1 cellular context compared by ENCODE assay signal in genomic region chr17:35119370-35120185, GRCh38.
TF ChIP-seq lines count a peak whose summit lies in the region.

Gene RAD51D, minus strand, starts transcription at chr17:35119860. Its CDS starts 247 bp downstream, at chr17:35119613.

TF ChIP-seq in GM12878, 131 proteins besides CTCF, POLR2A, EP300 and RAD21 (continued from another document and continues in another):
- peak; percentile 76; the same call in 1 of the 2 replicates for TF ChIP-seq ZSCAN29 (IDR thresholded peaks at IDR 0.05)
- TF ChIP-seq SMC3 (IDR thresholded peaks at IDR 0.05; ENCODE audit: borderline replicate concordance, low read length), result peak; percentile 88
- peak; percentile 94 for TF ChIP-seq IKZF1 (conservative IDR thresholded peaks at IDR 0.05)
- 0 out of 2 replicates have a peak, but pooled peaks have one; percentile 46 for TF ChIP-seq TCF3 (IDR thresholded peaks at IDR 0.05; ENCODE audit: borderline replicate concordance, insufficient read depth, low read depth, low read length)
- TF ChIP-seq, protein P1, sequence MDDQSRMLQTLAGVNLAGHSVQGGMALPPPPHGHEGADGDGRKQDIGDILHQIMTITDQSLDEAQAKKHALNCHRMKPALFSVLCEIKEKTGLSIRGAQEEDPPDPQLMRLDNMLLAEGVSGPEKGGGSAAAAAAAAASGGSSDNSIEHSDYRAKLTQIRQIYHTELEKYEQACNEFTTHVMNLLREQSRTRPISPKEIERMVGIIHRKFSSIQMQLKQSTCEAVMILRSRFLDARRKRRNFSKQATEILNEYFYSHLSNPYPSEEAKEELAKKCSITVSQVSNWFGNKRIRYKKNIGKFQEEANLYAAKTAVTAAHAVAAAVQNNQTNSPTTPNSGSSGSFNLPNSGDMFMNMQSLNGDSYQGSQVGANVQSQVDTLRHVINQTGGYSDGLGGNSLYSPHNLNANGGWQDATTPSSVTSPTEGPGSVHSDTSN (IDR thresholded peaks at IDR 0.05; ENCODE audit: insufficient replicate concordance, low read depth, low read length), result no peak
- TF ChIP-seq PKNOX1 (IDR thresholded peaks at IDR 0.05), result no peak
- TF ChIP-seq EZH2 (IDR thresholded peaks at IDR 0.05; ENCODE audit: borderline replicate concordance, control insufficient read depth, low read depth, low read length), result no peak
- peak; percentile 32; the same call in 1 of the 2 replicates for TF ChIP-seq RUNX3 (IDR thresholded peaks at IDR 0.05; ENCODE audit: low read length)
- TF ChIP-seq MYC (IDR thresholded peaks at IDR 0.05; ENCODE audit: insufficient read depth, insufficient read length, insufficient replicate concordance, low read length, severe bottlenecking), result peak; percentile 63
- peak; percentile 46 for TF ChIP-seq NR2C1 (IDR thresholded peaks at IDR 0.05)
- peak; percentile 91 for TF ChIP-seq MEF2B (IDR thresholded peaks at IDR 0.05; ENCODE audit: partially characterized antibody, poor library complexity, severe bottlenecking)
- no peak for TF ChIP-seq CBX5 (IDR thresholded peaks at IDR 0.05; ENCODE audit: low read depth)
- TF ChIP-seq, protein P2, sequence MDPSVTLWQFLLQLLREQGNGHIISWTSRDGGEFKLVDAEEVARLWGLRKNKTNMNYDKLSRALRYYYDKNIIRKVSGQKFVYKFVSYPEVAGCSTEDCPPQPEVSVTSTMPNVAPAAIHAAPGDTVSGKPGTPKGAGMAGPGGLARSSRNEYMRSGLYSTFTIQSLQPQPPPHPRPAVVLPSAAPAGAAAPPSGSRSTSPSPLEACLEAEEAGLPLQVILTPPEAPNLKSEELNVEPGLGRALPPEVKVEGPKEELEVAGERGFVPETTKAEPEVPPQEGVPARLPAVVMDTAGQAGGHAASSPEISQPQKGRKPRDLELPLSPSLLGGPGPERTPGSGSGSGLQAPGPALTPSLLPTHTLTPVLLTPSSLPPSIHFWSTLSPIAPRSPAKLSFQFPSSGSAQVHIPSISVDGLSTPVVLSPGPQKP (IDR thresholded peaks at IDR 0.05; ENCODE audit: low read depth, low read length), result peak; percentile 26; the same call in 1 of the 2 replicates
- TF ChIP-seq, protein P3, sequence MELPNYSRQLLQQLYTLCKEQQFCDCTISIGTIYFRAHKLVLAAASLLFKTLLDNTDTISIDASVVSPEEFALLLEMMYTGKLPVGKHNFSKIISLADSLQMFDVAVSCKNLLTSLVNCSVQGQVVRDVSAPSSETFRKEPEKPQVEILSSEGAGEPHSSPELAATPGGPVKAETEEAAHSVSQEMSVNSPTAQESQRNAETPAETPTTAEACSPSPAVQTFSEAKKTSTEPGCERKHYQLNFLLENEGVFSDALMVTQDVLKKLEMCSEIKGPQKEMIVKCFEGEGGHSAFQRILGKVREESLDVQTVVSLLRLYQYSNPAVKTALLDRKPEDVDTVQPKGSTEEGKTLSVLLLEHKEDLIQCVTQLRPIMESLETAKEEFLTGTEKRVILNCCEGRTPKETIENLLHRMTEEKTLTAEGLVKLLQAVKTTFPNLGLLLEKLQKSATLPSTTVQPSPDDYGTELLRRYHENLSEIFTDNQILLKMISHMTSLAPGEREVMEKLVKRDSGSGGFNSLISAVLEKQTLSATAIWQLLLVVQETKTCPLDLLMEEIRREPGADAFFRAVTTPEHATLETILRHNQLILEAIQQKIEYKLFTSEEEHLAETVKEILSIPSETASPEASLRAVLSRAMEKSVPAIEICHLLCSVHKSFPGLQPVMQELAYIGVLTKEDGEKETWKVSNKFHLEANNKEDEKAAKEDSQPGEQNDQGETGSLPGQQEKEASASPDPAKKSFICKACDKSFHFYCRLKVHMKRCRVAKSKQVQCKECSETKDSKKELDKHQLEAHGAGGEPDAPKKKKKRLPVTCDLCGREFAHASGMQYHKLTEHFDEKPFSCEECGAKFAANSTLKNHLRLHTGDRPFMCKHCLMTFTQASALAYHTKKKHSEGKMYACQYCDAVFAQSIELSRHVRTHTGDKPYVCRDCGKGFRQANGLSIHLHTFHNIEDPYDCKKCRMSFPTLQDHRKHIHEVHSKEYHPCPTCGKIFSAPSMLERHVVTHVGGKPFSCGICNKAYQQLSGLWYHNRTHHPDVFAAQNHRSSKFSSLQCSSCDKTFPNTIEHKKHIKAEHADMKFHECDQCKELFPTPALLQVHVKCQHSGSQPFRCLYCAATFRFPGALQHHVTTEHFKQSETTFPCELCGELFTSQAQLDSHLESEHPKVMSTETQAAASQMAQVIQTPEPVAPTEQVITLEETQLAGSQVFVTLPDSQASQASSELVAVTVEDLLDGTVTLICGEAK (IDR thresholded peaks at IDR 0.05; ENCODE audit: borderline replicate concordance), result 0 out of 2 replicates have a peak, but pooled peaks have one; percentile 6
- TF ChIP-seq E4F1 (IDR thresholded peaks at IDR 0.05; ENCODE audit: borderline replicate concordance, partially characterized antibody), result peak; percentile 78
- peak; percentile 70 for TF ChIP-seq USF2 (IDR thresholded peaks at IDR 0.05; ENCODE audit: borderline replicate concordance, low read depth, low read length)
- 0 out of 2 replicates have a peak, but pooled peaks have one; percentile 83 for TF ChIP-seq ZNF207 (IDR thresholded peaks at IDR 0.05; ENCODE audit: borderline replicate concordance)
- TF ChIP-seq NR2F1 (conservative IDR thresholded peaks at IDR 0.05), result peak; percentile 78
- peak in 1 of 2 experiments; percentile 43; a peak in 1 of 3 replicates for TF ChIP-seq EGR1 (IDR thresholded peaks at IDR 0.05; ENCODE audit: borderline replicate concordance in 1 of 2, low read depth in 2 of 2, low read length in 2 of 2)
- TF ChIP-seq, protein P4, sequence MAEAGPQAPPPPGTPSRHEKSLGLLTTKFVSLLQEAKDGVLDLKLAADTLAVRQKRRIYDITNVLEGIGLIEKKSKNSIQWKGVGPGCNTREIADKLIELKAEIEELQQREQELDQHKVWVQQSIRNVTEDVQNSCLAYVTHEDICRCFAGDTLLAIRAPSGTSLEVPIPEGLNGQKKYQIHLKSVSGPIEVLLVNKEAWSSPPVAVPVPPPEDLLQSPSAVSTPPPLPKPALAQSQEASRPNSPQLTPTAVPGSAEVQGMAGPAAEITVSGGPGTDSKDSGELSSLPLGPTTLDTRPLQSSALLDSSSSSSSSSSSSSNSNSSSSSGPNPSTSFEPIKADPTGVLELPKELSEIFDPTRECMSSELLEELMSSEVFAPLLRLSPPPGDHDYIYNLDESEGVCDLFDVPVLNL (IDR thresholded peaks at IDR 0.05; ENCODE audit: low read depth, low read length), result peak; percentile 66; the same call in 1 of the 2 replicates
- peak; percentile 49; the same call in 1 of the 2 replicates for TF ChIP-seq CHD2 (IDR thresholded peaks at IDR 0.05; ENCODE audit: borderline replicate concordance, low read depth, low read length)
- TF ChIP-seq ZNF687 (IDR thresholded peaks at IDR 0.05), result peak; percentile 66
- TF ChIP-seq JUNB (IDR thresholded peaks at IDR 0.05), result no peak
- TF ChIP-seq YY1 (IDR thresholded peaks at IDR 0.05; ENCODE audit: low read depth, low read length), result peak; percentile 74
- TF ChIP-seq RAD51 (IDR thresholded peaks at IDR 0.05), result peak; percentile 90
- TF ChIP-seq, protein P5, sequence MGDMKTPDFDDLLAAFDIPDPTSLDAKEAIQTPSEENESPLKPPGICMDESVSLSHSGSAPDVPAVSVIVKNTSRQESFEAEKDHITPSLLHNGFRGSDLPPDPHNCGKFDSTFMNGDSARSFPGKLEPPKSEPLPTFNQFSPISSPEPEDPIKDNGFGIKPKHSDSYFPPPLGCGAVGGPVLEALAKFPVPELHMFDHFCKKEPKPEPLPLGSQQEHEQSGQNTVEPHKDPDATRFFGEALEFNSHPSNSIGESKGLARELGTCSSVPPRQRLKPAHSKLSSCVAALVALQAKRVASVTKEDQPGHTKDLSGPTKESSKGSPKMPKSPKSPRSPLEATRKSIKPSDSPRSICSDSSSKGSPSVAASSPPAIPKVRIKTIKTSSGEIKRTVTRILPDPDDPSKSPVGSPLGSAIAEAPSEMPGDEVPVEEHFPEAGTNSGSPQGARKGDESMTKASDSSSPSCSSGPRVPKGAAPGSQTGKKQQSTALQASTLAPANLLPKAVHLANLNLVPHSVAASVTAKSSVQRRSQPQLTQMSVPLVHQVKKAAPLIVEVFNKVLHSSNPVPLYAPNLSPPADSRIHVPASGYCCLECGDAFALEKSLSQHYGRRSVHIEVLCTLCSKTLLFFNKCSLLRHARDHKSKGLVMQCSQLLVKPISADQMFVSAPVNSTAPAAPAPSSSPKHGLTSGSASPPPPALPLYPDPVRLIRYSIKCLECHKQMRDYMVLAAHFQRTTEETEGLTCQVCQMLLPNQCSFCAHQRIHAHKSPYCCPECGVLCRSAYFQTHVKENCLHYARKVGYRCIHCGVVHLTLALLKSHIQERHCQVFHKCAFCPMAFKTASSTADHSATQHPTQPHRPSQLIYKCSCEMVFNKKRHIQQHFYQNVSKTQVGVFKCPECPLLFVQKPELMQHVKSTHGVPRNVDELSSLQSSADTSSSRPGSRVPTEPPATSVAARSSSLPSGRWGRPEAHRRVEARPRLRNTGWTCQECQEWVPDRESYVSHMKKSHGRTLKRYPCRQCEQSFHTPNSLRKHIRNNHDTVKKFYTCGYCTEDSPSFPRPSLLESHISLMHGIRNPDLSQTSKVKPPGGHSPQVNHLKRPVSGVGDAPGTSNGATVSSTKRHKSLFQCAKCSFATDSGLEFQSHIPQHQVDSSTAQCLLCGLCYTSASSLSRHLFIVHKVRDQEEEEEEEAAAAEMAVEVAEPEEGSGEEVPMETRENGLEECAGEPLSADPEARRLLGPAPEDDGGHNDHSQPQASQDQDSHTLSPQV (IDR thresholded peaks at IDR 0.05), result peak; percentile 81
- peak; percentile 99 for TF ChIP-seq GATAD2B (conservative IDR thresholded peaks at IDR 0.05; ENCODE audit: low read depth)
- no peak for TF ChIP-seq ZNF274 (IDR thresholded peaks at IDR 0.05; ENCODE audit: insufficient read depth, insufficient read length)
